In genomic region chr3:115804722-115805121, GRCh38 we compare ENCODE assay signal across 10 cellular contexts.
DNase-seq lines count a peak whose midpoint lies in the region; ATAC-seq and TF ChIP-seq lines count a peak whose summit lies in the region.
"Had no signal": no experiment of that assay in that cellular context is flagged by ENCODE, and none has a peak within 500 bp of the region (broad histone marks: within the 10 kb centered on the region; RNA-seq: fewer than 3 reads in every experiment).

No MANE protein-coding gene starts in this region.

- H2BK120ac ChIP-seq in mesenchymal stem cell (ENCODE audit: low read depth, low read length): no peak overlapping the region

- POLR2A ChIA-PET in BJ (lab: Charles Lee): interaction anchor here (0.6 to 0.8 kb wide), 3 partner anchors 19 to 969 kb away, joined by 3 to 6 read pairs (median 3); no protein-coding TSS in a partner anchor

- no peak overlapping the region for H3K23ac ChIP-seq in mesenchymal stem cell (ENCODE audit: low read length in 2 of 2)

- H3K36me3 ChIP-seq in BJ (ENCODE audit: control insufficient read depth, insufficient read depth, low read length): no peaks in the 10 kb centered on the region
- peaks cover 1% of the 10 kb centered on the region for H3K36me3 ChIP-seq in mammary epithelial cell (ENCODE audit: insufficient read depth, low read length)
- H3K36me3 ChIP-seq in mesenchymal stem cell (ENCODE audit: control insufficient read depth in 1 of 2, insufficient read depth in 2 of 2, low read depth in 1 of 2, low read length in 2 of 2): peaks cover 0 to 5% of the 10 kb centered on the region in 2 experiments

- CTCF ChIA-PET in BJ (lab: Yijun Ruan, JAX) (interaction anchor here (0.6 to 1.6 kb wide), 3 partner anchors 14 to 224 kb away, joined by 3 to 16 read pairs (median 4); no protein-coding TSS in a partner anchor), mammary epithelial cell (lab: Charles Lee; ENCODE audit: low non-redundant PET) (interaction anchor here (0.9 kb wide), 1 partner anchor 21 kb away, joined by 5 read pairs; no protein-coding TSS in a partner anchor)

- H2BK12ac ChIP-seq in mesenchymal stem cell (ENCODE audit: low read length in 2 of 2): no peak overlapping the region

- ATAC-seq in GM21529 (IDR thresholded peaks at IDR 0.05; ENCODE audit: unreplicated experiment): no peak

- H3K9me3 ChIP-seq in mammary epithelial cell (replicated peaks; ENCODE audit: insufficient read depth, low read length) (no peaks in the 10 kb centered on the region), mesenchymal stem cell (ENCODE audit: control insufficient read depth, low read length) (no peaks in the 10 kb centered on the region)

- in situ Hi-C loops in mammary epithelial cell (cut with MboI; ENCODE audit: low sequenced_read_pairs in 2 of 2): loop anchor here (25.0 kb wide), 2 partner anchors 117 to 592 kb away; no protein-coding TSS in a partner anchor

- TF ChIP-seq CTCF in BJ (IDR thresholded peaks at IDR 0.05; ENCODE audit: insufficient read depth, low read depth, low read length) (no peak), mammary epithelial cell (conservative IDR thresholded peaks at IDR 0.05 in 1 of 2, IDR thresholded peaks at IDR 0.05 in 1 of 2; ENCODE audit: extremely low read depth in 1 of 2, insufficient read depth in 1 of 2, low read depth in 1 of 2, low read length in 2 of 2) (no peak)

- H3K18ac ChIP-seq in mesenchymal stem cell (ENCODE audit: low read depth in 1 of 2, low read length in 2 of 2): peak overlapping the region in 1 of 2 experiments; percentile 74

- H3K4me3 ChIP-seq in BJ (ENCODE audit: low read depth, low read length) (no peak overlapping the region), mammary epithelial cell (replicated peaks in 1 of 3; ENCODE audit: insufficient read depth in 1 of 3, low read depth in 2 of 3, low read length in 3 of 3) (no peak overlapping the region), mesenchymal stem cell (ENCODE audit: insufficient read depth in 1 of 2, low read depth in 1 of 2, low read length in 2 of 2) (no peak overlapping the region)

- dilution Hi-C loops in mammary epithelial cell (cut with HindIII; ENCODE audit: low sequenced_read_pairs): no loop called here

- no peak overlapping the region for H3K4ac ChIP-seq in mesenchymal stem cell (ENCODE audit: low read depth in 1 of 2, low read length in 2 of 2)

- no peak overlapping the region for H4K91ac ChIP-seq in mesenchymal stem cell (ENCODE audit: low read length)

- H3K4me2 ChIP-seq in mammary epithelial cell (ENCODE audit: insufficient read depth, low read depth, low read length) (peak overlapping the region; percentile 37), mesenchymal stem cell (ENCODE audit: low read length, poor library complexity, severe bottlenecking) (no peak overlapping the region)

- intact Hi-C loops in mammary epithelial cell (cut with micrococcal nuclease): loop anchor here (1.0 kb wide), 2 partner anchors 15 to 20 kb away; no protein-coding TSS in a partner anchor

- H2AK5ac ChIP-seq in mesenchymal stem cell (ENCODE audit: low read length, severe bottlenecking): no peak overlapping the region

- H3K79me2 ChIP-seq in mammary epithelial cell (ENCODE audit: insufficient read depth, low read length): no peaks in the 10 kb centered on the region

- peak; percentile 94 for DNase-seq in BJ (ENCODE audit: low read depth)
- DNase-seq in LHCN-M2 (ENCODE audit: low read depth): peak; percentile 87
- DNase-seq in mammary epithelial cell: peak; percentile 94
- peak; percentile 75 for DNase-seq in mesenchymal stem cell
- no peak for DNase-seq in effector CD8-positive, alpha-beta T cell (lab: John Stamatoyannopoulos, UW)
- no peak for DNase-seq in T-helper 9 cell
- DNase-seq in RPMI8226: no peak
- DNase-seq: activated B cell treated with CpG ODN at 0.5 μM for 24 hours, NCI-H446 had no signal

- H3K4me1 ChIP-seq in mammary epithelial cell (ENCODE audit: insufficient read depth, low read length): peaks cover 27% of the 10 kb centered on the region
- H3K4me1 ChIP-seq in mesenchymal stem cell (ENCODE audit: control insufficient read depth, insufficient read depth, low read depth, low read length): no peaks in the 10 kb centered on the region

- H3K9ac ChIP-seq in mammary epithelial cell (ENCODE audit: insufficient read depth, low read length): peak overlapping the region; percentile 53
- peak overlapping the region; percentile 70 for H3K9ac ChIP-seq in mesenchymal stem cell (ENCODE audit: low read length)

- no peak overlapping the region for H4K8ac ChIP-seq in mesenchymal stem cell (ENCODE audit: low read length)

- H2BK15ac ChIP-seq in mesenchymal stem cell (ENCODE audit: low read depth, poor library complexity, severe bottlenecking): no peak overlapping the region

- BruUV-seq in mammary epithelial cell (replicated peaks; lab: Mats Ljungman, UMichigan): no TSS peak

- H3K27ac ChIP-seq in mammary epithelial cell (ENCODE audit: insufficient read depth, low read depth, low read length): peak overlapping the region; percentile 94
- H3K27ac ChIP-seq in mesenchymal stem cell (ENCODE audit: low read length, poor library complexity, severe bottlenecking): peak overlapping the region; percentile 6

- no peaks in the 10 kb centered on the region for H4K20me1 ChIP-seq in mammary epithelial cell (ENCODE audit: insufficient read depth, low read length)

- 0% methylated on average over 2 of the region's 2 CpGs for WGBS in mammary epithelial cell (ENCODE audit: low coverage, missing lambda C conversion rate)
- no CpG with 5 or more reads among the region's 2 CpGs for WGBS in mesenchymal stem cell

- H3K27me3 ChIP-seq in BJ (ENCODE audit: control insufficient read depth, insufficient read depth, low read length) (no peaks in the 10 kb centered on the region), mammary epithelial cell (ENCODE audit: insufficient read depth, low read length) (no peaks in the 10 kb centered on the region), mesenchymal stem cell (ENCODE audit: control insufficient read depth in 1 of 2, insufficient read depth in 1 of 2, low read length in 2 of 2) (no peaks in the 10 kb centered on the region)

- H2BK5ac ChIP-seq in mesenchymal stem cell (ENCODE audit: low read depth, low read length, poor library complexity, severe bottlenecking): no peak overlapping the region

- H3K14ac ChIP-seq in mesenchymal stem cell (ENCODE audit: low read length in 2 of 2): no peak overlapping the region

- H2AFZ ChIP-seq in mammary epithelial cell (ENCODE audit: low read depth, low read length) (peak overlapping the region; percentile 53), mesenchymal stem cell (ENCODE audit: low read depth, low read length) (no peak overlapping the region)

- no peaks in the 10 kb centered on the region for H3K79me1 ChIP-seq in mesenchymal stem cell (replicated peaks; ENCODE audit: low read length, poor library complexity, severe bottlenecking)

Comparison
In these comparisons a context has a peak if more than half of its experiments do, and no peak if none do; other contexts are left out.
1. DNase-seq: peak in BJ (single experiment), LHCN-M2 (single experiment), mammary epithelial cell (single experiment) and mesenchymal stem cell (single experiment); none in effector CD8-positive, alpha-beta T cell (single experiment), T-helper 9 cell (single experiment) and RPMI8226 (single experiment).